Comparison of ENCODE assay signal across 14 cellular contexts in the genomic region with DNA sequence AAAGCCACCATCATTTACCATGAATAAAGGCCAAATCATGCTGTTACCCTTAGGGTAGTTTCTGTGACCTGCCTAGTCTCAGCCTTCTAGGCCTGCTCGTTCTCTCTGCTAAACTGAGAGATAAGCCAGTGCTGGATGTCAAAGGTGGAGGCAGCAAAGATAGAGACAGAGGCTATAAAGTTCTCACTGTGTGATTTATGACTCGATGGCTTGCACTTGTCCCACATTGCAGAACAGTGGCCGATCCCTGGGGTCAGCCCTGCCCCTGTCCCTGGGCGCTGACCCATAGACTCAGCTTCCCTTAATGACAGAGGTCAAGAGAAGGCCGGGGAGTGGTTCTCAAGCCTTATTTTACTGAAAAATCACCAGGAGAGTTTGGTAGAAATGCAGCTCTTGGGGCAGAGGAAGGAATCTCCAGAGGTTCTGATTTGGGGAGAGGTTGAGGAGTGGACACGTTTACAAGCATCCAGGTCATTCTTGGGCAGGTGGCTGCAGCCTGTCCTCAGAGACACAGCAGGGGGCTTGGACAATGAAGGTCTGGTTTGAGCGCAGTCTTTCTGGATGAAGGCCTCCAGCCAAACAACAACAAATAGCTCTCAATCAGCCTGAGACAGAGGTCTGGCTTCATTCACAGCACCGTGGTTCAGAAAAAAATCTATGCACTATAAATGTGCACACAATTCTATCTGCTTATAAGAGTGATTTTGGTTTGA.
DNase-seq lines count a peak whose midpoint lies in the region; TF ChIP-seq lines count a peak whose summit lies in the region.
"Had no signal": no experiment of that assay in that cellular context is flagged by ENCODE, and none has a peak within 500 bp of the region (broad histone marks: within the 10 kb centered on the region; RNA-seq: fewer than 3 reads in every experiment).

No MANE protein-coding gene starts in this region.

- DNase-seq in HEK293T (ENCODE audit: extremely low spot score) (no peak), thyroid gland (no peak), NCI-H2107 treated with DMSO at 0.1 percent for 48 hours (lab: John Stamatoyannopoulos, UW; ENCODE audit: unreplicated experiment) (no peak), glomerular visceral epithelial cell (ENCODE audit: extremely low spot score) (no peak), tibial artery (no peak)
- DNase-seq: BE2C; CD8-positive, alpha-beta T cell; H7; Kasumi-1; NCI-H2029; NCI-H510A; SHP77 had no signal

- H3K9me3 Mint-ChIP-seq in brain (no peaks in the 10 kb centered on the region), nephron (no peaks in the 10 kb centered on the region)
- H3K9me3 Mint-ChIP-seq: CD8-positive, alpha-beta T cell had no signal

- intact Hi-C loops in thyroid gland (cut with DNase I) (no loop called here), tibial artery (cut with DNase I; ENCODE audit: low total_unique reads) (no loop called here)

- H3K27me3 ChIP-seq in thyroid gland (no peaks in the 10 kb centered on the region), tibial artery (no peaks in the 10 kb centered on the region)

- no peak for TF ChIP-seq CTCF in brain (conservative IDR thresholded peaks at IDR 0.05)
- TF ChIP-seq CTCF in nephron (IDR thresholded peaks at IDR 0.05; ENCODE audit: unreplicated experiment in 3 of 3) = no peak
- TF ChIP-seq CTCF in thyroid gland (IDR thresholded peaks at IDR 0.05) = no peak
- TF ChIP-seq CTCF in tibial artery (IDR thresholded peaks at IDR 0.05) = no peak

- H3K27ac ChIP-seq in thyroid gland (peak overlapping the region; percentile 76 to 82 (median 79)), tibial artery (no peak overlapping the region)

- H3K4me1 Mint-ChIP-seq in brain (peaks cover 53% of the 10 kb centered on the region), nephron (peaks cover 34% of the 10 kb centered on the region)

- H3K27me3 Mint-ChIP-seq in brain (peaks cover 14% of the 10 kb centered on the region), nephron (ENCODE audit: low read depth) (peaks cover 24% of the 10 kb centered on the region)

- CTCF ChIA-PET in HEK293T (lab: Yijun Ruan, JAX) = no interaction called here

- H3K4me3 ChIP-seq in thyroid gland (replicated peaks in 1 of 3) (no peak overlapping the region), tibial artery (no peak overlapping the region)

- H3K36me3 ChIP-seq in thyroid gland (no peaks in the 10 kb centered on the region), tibial artery (no peaks in the 10 kb centered on the region)
- H3K36me3 ChIP-seq: BE2C had no signal

- H3K4me1 ChIP-seq in thyroid gland (peaks cover 35 to 37% of the 10 kb centered on the region in 2 donors), tibial artery (peaks cover 0 to 28% (median 3%) of the 10 kb centered on the region in 4 donors)
- H3K4me1 ChIP-seq: BE2C had no signal

- no peak overlapping the region for H3K4me3 Mint-ChIP-seq in brain
- no peak overlapping the region for H3K4me3 Mint-ChIP-seq in nephron
- H3K4me3 Mint-ChIP-seq: CD8-positive, alpha-beta T cell had no signal

- WGBS in thyroid gland, 2 donors = 61 to 76% methylated on average over 8 of the region's 8 CpGs

- H3K9me3 ChIP-seq in thyroid gland = no peaks in the 10 kb centered on the region
- no peaks in the 10 kb centered on the region for H3K9me3 ChIP-seq in tibial artery
- H3K9me3 ChIP-seq: BE2C had no signal

- POLR2A ChIA-PET in HEK293T (lab: Yijun Ruan, JAX) = interaction anchor here (0.6 kb wide), 1 partner anchor 159 kb away, joined by 3 read pairs; no protein-coding TSS in a partner anchor

- H3K36me3 Mint-ChIP-seq in brain (no peaks in the 10 kb centered on the region), nephron (ENCODE audit: low read depth) (no peaks in the 10 kb centered on the region)
- H3K36me3 Mint-ChIP-seq: CD8-positive, alpha-beta T cell had no signal

- TF ChIP-seq POLR2A in thyroid gland (IDR thresholded peaks at IDR 0.05) = no peak

- H3K27ac Mint-ChIP-seq in brain (peak overlapping the region in 3 of 5 experiments; percentile 66 to 89 (median 86)), nephron (peak overlapping the region; percentile 7 to 75 (median 47))
- H3K27ac Mint-ChIP-seq: CD8-positive, alpha-beta T cell had no signal

TF ChIP-seq in HEK293T, 16 proteins besides CTCF, POLR2A, EP300 and RAD21:
- TF ChIP-seq FOXK2 (IDR thresholded peaks at IDR 0.05) (no peak), SP1 (IDR thresholded peaks at IDR 0.05) (no peak)
- TF ChIP-seq, protein P1, sequence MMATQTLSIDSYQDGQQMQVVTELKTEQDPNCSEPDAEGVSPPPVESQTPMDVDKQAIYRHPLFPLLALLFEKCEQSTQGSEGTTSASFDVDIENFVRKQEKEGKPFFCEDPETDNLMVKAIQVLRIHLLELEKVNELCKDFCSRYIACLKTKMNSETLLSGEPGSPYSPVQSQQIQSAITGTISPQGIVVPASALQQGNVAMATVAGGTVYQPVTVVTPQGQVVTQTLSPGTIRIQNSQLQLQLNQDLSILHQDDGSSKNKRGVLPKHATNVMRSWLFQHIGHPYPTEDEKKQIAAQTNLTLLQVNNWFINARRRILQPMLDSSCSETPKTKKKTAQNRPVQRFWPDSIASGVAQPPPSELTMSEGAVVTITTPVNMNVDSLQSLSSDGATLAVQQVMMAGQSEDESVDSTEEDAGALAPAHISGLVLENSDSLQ (IDR thresholded peaks at IDR 0.05) = peak; percentile 33; the same call in 1 of the 2 replicates

Comparison
In these comparisons a context has a peak if more than half of its experiments do, and no peak if none do; other contexts are left out.
1. H3K27ac ChIP-seq: peak in thyroid gland (3 of 3); none in tibial artery (0 of 2).